15 cellular contexts compared by ENCODE assay signal in the genomic region with DNA sequence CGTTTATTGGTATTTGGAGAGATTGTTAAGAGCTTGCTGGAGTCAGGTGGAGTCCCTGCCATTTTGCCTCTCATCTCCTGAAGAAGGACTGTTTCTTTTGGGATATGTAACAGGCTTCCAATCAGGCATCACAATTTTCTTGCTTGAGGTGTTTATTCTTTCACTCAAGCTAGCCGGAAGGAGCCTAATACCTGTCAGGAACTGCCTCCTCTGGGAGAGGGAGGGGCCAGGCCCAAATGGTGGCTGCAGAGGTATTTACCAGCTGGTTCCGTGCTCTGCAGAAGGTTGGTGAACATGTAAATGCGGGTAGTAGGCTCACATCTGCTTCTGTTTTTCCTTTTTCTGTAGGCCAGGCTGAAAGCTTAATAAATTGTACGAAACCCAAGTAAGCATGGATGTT.
DNase-seq lines count a peak whose midpoint lies in the region; ATAC-seq and TF ChIP-seq lines count a peak whose summit lies in the region.
"Had no signal": no experiment of that assay in that cellular context is flagged by ENCODE, and none has a peak within 500 bp of the region (broad histone marks: within the 10 kb centered on the region; RNA-seq: fewer than 3 reads in every experiment).

No MANE protein-coding gene starts in this region.

- no peak overlapping the region for H2AFZ ChIP-seq in neural progenitor cell (replicated peaks)
- H2AFZ ChIP-seq: GM23248 had no signal

- H3K27me3 Mint-ChIP-seq in MCF 10A (ENCODE audit: insufficient read depth, unreplicated experiment) (no peaks in the 10 kb centered on the region), endothelial cell (ENCODE audit: unreplicated experiment) (peaks cover 3% of the 10 kb centered on the region), neural progenitor cell (ENCODE audit: insufficient read depth, low read depth) (no peaks in the 10 kb centered on the region)
- no peaks in the 10 kb centered on the region for H3K27me3 Mint-ChIP-seq in effector memory CD8-positive, alpha-beta T cell

- peak overlapping the region; percentile 8 to 87 for H3K27ac ChIP-seq in breast epithelium
- H3K27ac ChIP-seq in neural progenitor cell = no peak overlapping the region
- peak overlapping the region; percentile 20 to 21 for H3K27ac ChIP-seq in uterus
- H3K27ac ChIP-seq: GM23248, Peyer's patch had no signal

- H3K36me3 Mint-ChIP-seq in MCF 10A (ENCODE audit: insufficient read depth, unreplicated experiment) (peaks cover 8% of the 10 kb centered on the region), endothelial cell (ENCODE audit: low read depth, unreplicated experiment) (peaks cover 6% of the 10 kb centered on the region), neural progenitor cell (no peaks in the 10 kb centered on the region)
- no peaks in the 10 kb centered on the region for H3K36me3 Mint-ChIP-seq in effector memory CD8-positive, alpha-beta T cell (ENCODE audit: insufficient read depth)

- H3F3A ChIP-seq in neural progenitor cell (ENCODE audit: low read depth) = peaks cover 30% of the 10 kb centered on the region

- no peak for ATAC-seq in GM19463 (IDR thresholded peaks at IDR 0.05; ENCODE audit: unreplicated experiment)
- ATAC-seq in effector memory CD8-positive, alpha-beta T cell (replicated peaks) = no peak

- H3K27me3 ChIP-seq in breast epithelium (no peaks in the 10 kb centered on the region), neural progenitor cell (no peaks in the 10 kb centered on the region), uterus (no peaks in the 10 kb centered on the region)
- H3K27me3 ChIP-seq: Peyer's patch had no signal

- POLR2A ChIA-PET in MCF 10A (lab: Yijun Ruan, JAX) = interaction anchor here (0.5 to 2.0 kb wide), 3 partner anchors 24 to 427 kb away, joined by 3 to 4 read pairs (median 3); no protein-coding TSS in a partner anchor

- no TSS peak for BruUV-seq in MCF 10A (replicated peaks; lab: Mats Ljungman, UMichigan)

- peaks cover 78% of the 10 kb centered on the region for H4K20me1 ChIP-seq in neural progenitor cell (ENCODE audit: low read depth)

- H3K9me3 Mint-ChIP-seq in MCF 10A (ENCODE audit: unreplicated experiment) = no peaks in the 10 kb centered on the region
- H3K9me3 Mint-ChIP-seq in endothelial cell (ENCODE audit: unreplicated experiment) = no peaks in the 10 kb centered on the region
- H3K9me3 Mint-ChIP-seq in neural progenitor cell = no peaks in the 10 kb centered on the region
- no peaks in the 10 kb centered on the region for H3K9me3 Mint-ChIP-seq in effector memory CD8-positive, alpha-beta T cell

- peak overlapping the region; percentile 45 for H3K4me2 ChIP-seq in neural progenitor cell

- H3K36me3 ChIP-seq in breast epithelium (no peaks in the 10 kb centered on the region), neural progenitor cell (no peaks in the 10 kb centered on the region), uterus (no peaks in the 10 kb centered on the region)

- no peak overlapping the region for H3K4me3 ChIP-seq in breast epithelium
- H3K4me3 ChIP-seq in neural progenitor cell = no peak overlapping the region
- H3K4me3 ChIP-seq in uterus = no peak overlapping the region
- H3K4me3 ChIP-seq: GM23248, Peyer's patch had no signal

- H3K4me3 Mint-ChIP-seq in MCF 10A (ENCODE audit: unreplicated experiment) = no peak overlapping the region
- H3K4me3 Mint-ChIP-seq in endothelial cell (ENCODE audit: unreplicated experiment) = peak overlapping the region; percentile 32
- no peak overlapping the region for H3K4me3 Mint-ChIP-seq in neural progenitor cell
- no peak overlapping the region for H3K4me3 Mint-ChIP-seq in effector memory CD8-positive, alpha-beta T cell

- TF ChIP-seq POLR2A in breast epithelium (IDR thresholded peaks at IDR 0.05) (no peak), uterus (IDR thresholded peaks at IDR 0.05) (no peak)

- H3K9ac ChIP-seq in neural progenitor cell = no peak overlapping the region
- H3K9ac ChIP-seq: GM23248 had no signal

- H3K9me3 ChIP-seq in breast epithelium (no peaks in the 10 kb centered on the region), neural progenitor cell (ENCODE audit: low read depth) (no peaks in the 10 kb centered on the region), uterus (no peaks in the 10 kb centered on the region)
- H3K9me3 ChIP-seq: Caco-2, Peyer's patch had no signal

- peaks cover 29% of the 10 kb centered on the region for H3K4me1 Mint-ChIP-seq in MCF 10A (ENCODE audit: insufficient read depth, unreplicated experiment)
- peaks cover 35% of the 10 kb centered on the region for H3K4me1 Mint-ChIP-seq in endothelial cell (ENCODE audit: unreplicated experiment)
- peaks cover 31% of the 10 kb centered on the region for H3K4me1 Mint-ChIP-seq in neural progenitor cell
- H3K4me1 Mint-ChIP-seq in effector memory CD8-positive, alpha-beta T cell (ENCODE audit: low read depth in 2 of 2) = peaks cover 0 to 6% of the 10 kb centered on the region in 2 donors

- CTCF ChIA-PET in MCF 10A (lab: Yijun Ruan, JAX) = interaction anchor here (0.6 kb wide), 1 partner anchor 252 kb away, joined by 3 read pairs; no protein-coding TSS in a partner anchor

- intact Hi-C loops in breast epithelium (cut with DNase I; ENCODE audit: low total_unique reads) = no loop called here
- intact Hi-C loops in MCF 10A (cut with micrococcal nuclease) = no loop called here
- intact Hi-C loops in uterus (cut with DNase I; ENCODE audit: low total_unique reads) = no loop called here

- peaks cover 100% of the 10 kb centered on the region for H3K79me2 ChIP-seq in neural progenitor cell (ENCODE audit: low read depth)

- H3K4me1 ChIP-seq in breast epithelium (peaks cover 5 to 27% of the 10 kb centered on the region in 2 donors), neural progenitor cell (peaks cover 55% of the 10 kb centered on the region), uterus (peaks cover 0 to 22% of the 10 kb centered on the region in 2 donors)

- DNase-seq in breast epithelium (ENCODE audit: low spot score in 2 of 2) (no peak), MCF 10A (ENCODE audit: unreplicated experiment) (no peak), endothelial cell (ENCODE audit: low spot score) (no peak), neural progenitor cell (ENCODE audit: low spot score) (no peak), uterus (no peak), dermis blood vessel endothelial cell (no peak)
- DNase-seq in effector memory CD8-positive, alpha-beta T cell = no peak
- DNase-seq: Caco-2, NCI-H187 treated with DMSO at 0.1 percent for 48 hours, NCI-H2171, NCI-H446 treated with DMSO at 0.1 percent for 48 hours, Peyer's patch, Right ventricle myocardium superior had no signal

- no peak overlapping the region for H3K27ac Mint-ChIP-seq in MCF 10A (ENCODE audit: low read depth, unreplicated experiment)
- peak overlapping the region; percentile 11 for H3K27ac Mint-ChIP-seq in endothelial cell (ENCODE audit: unreplicated experiment)
- H3K27ac Mint-ChIP-seq in neural progenitor cell = no peak overlapping the region
- H3K27ac Mint-ChIP-seq in effector memory CD8-positive, alpha-beta T cell = no peak overlapping the region

- TF ChIP-seq CTCF in breast epithelium (IDR thresholded peaks at IDR 0.05) = no peak
- no peak for TF ChIP-seq CTCF in MCF 10A (IDR thresholded peaks at IDR 0.05; ENCODE audit: unreplicated experiment)
- no peak for TF ChIP-seq CTCF in endothelial cell (IDR thresholded peaks at IDR 0.05; ENCODE audit: unreplicated experiment)
- no peak for TF ChIP-seq CTCF in neural progenitor cell (IDR thresholded peaks at IDR 0.05)
- TF ChIP-seq CTCF in uterus (IDR thresholded peaks at IDR 0.05) = no peak
